In the genomic region with DNA sequence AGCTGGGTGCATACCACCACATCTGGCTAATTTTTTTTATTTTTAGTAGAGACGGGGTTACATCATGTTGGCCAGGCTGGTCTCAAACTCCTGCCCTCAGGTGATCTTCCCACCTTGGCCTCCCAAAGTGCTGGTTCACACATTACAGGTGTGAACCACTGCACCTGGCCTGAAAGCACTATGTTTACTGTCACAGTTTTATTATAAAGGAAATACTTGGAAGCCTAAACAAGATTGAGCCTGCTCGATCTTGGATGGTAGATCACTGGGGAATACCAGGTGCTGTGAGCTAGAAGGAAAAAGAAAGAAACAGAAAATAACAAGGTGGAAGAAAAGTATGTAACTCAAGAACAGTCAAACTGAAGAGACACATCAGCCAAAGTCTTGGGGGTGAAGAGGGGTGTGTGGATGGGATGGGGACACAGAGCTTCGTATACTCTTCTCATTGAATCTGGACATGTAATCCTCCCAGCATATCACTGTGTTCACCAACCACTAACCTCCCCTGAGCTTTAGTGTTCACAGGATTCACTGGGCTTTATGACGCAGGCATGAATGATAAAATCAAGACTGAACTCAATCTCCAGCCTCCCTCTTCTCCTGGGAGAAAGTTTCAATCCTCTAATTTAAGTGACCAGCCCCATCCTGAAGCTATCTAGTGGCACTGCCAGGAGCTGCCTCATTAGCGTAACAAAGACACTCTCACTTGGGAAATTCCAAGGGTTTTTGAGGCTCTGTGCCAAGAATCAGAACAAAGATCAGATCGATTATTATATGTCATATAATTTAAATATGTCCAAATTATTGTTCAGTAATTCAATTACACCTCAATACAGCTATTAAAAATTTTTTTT, we compare ENCODE assay signal across 9 cellular contexts. TPM values are rescaled to one million over a fixed set of nuclear protein-coding genes. Genes with fewer than 3 reads are reported as not detected.
DNase-seq lines count a peak whose midpoint lies in the region; ATAC-seq and TF ChIP-seq lines count a peak whose summit lies in the region.
"Had no signal": no experiment of that assay in that cellular context is flagged by ENCODE, and none has a peak within 500 bp of the region (broad histone marks: within the 10 kb centered on the region; RNA-seq: fewer than 3 reads in every experiment).

No MANE protein-coding gene starts in this region.

- DNase-seq in ELF-1 (ENCODE audit: low read depth, low spot score) = peak; percentile 42
- DNase-seq in effector memory CD8-positive, alpha-beta T cell = no peak
- no peak for DNase-seq in nephron progenitor cell
- no peak for DNase-seq in 8988T
- no peak for DNase-seq in inferior parietal cortex (ENCODE audit: extremely low spot score)
- DNase-seq: sigmoid colon had no signal

- no peak for ATAC-seq in effector memory CD8-positive, alpha-beta T cell (replicated peaks)
- ATAC-seq in HG03280 (IDR thresholded peaks at IDR 0.05; ENCODE audit: unreplicated experiment) = no peak
- ATAC-seq: SK-N-SH treated with all-trans-retinoic acid at 6 μM for 48 hours had no signal

- no peak overlapping the region for H3K4me3 Mint-ChIP-seq in IgD-negative memory B cell
- no peak overlapping the region for H3K4me3 Mint-ChIP-seq in effector memory CD8-positive, alpha-beta T cell
- H3K4me3 Mint-ChIP-seq in nephron progenitor cell = no peak overlapping the region

- peaks cover 1% of the 10 kb centered on the region for H3K36me3 Mint-ChIP-seq in IgD-negative memory B cell
- peaks cover 10% of the 10 kb centered on the region for H3K36me3 Mint-ChIP-seq in effector memory CD8-positive, alpha-beta T cell (ENCODE audit: insufficient read depth)
- peaks cover 60% of the 10 kb centered on the region for H3K36me3 Mint-ChIP-seq in nephron progenitor cell (ENCODE audit: low read depth)

- peaks cover 0 to 2% (median 0%) of the 10 kb centered on the region in 3 donors for H3K9me3 Mint-ChIP-seq in IgD-negative memory B cell
- no peaks in the 10 kb centered on the region for H3K9me3 Mint-ChIP-seq in effector memory CD8-positive, alpha-beta T cell
- no peaks in the 10 kb centered on the region for H3K9me3 Mint-ChIP-seq in nephron progenitor cell

- H3K27ac Mint-ChIP-seq in IgD-negative memory B cell = peak overlapping the region in 2 of 3 donors; percentile 65 to 71
- peak overlapping the region; percentile 87 to 95 for H3K27ac Mint-ChIP-seq in effector memory CD8-positive, alpha-beta T cell
- peak overlapping the region; percentile 29 for H3K27ac Mint-ChIP-seq in nephron progenitor cell

- H3K27me3 Mint-ChIP-seq in IgD-negative memory B cell = no peaks in the 10 kb centered on the region
- H3K27me3 Mint-ChIP-seq in effector memory CD8-positive, alpha-beta T cell = no peaks in the 10 kb centered on the region
- H3K27me3 Mint-ChIP-seq in nephron progenitor cell (ENCODE audit: low read depth, poor library complexity) = no peaks in the 10 kb centered on the region

- no peak for TF ChIP-seq CTCF in nephron progenitor cell (IDR thresholded peaks at IDR 0.05)

- H3K4me1 Mint-ChIP-seq in IgD-negative memory B cell (peaks cover 43 to 51% (median 50%) of the 10 kb centered on the region in 3 donors), nephron progenitor cell (peaks cover 10% of the 10 kb centered on the region)
- H3K4me1 Mint-ChIP-seq in effector memory CD8-positive, alpha-beta T cell (ENCODE audit: low read depth in 2 of 2) = peaks cover 42 to 70% of the 10 kb centered on the region in 2 donors

RNA-seq across cellular contexts. Expression of gene PDS5A, which starts 40.9 kb away (rescaled TPM):
- polyA plus RNA-seq in IgD-negative memory B cell = 35.3 TPM

Comparison
In these comparisons a context has a peak if more than half of its experiments do, and no peak if none do; other contexts are left out.
1. H3K27ac Mint-ChIP-seq: peak in every context shown above with its lines; median percentile 91 in effector memory CD8-positive, alpha-beta T cell; 68 in IgD-negative memory B cell; 29 in nephron progenitor cell.